ENCODE assay signal across 11 cellular contexts in genomic region chr16:10862432-10862831, GRCh38. TPM values are rescaled to one million over a fixed set of nuclear protein-coding genes. Genes with fewer than 3 reads are reported as not detected.
A peak's percentile ranks its signal among the peaks of the same experiment; 100 is the strongest.
DNase-seq lines count a peak whose midpoint lies in the region; ATAC-seq, FAIRE-seq and TF ChIP-seq lines count a peak whose summit lies in the region.
"Had no signal": no experiment of that assay in that cellular context is flagged by ENCODE, and none has a peak within 500 bp of the region (broad histone marks: within the 10 kb centered on the region; RNA-seq: fewer than 3 reads in every experiment).

No MANE protein-coding gene starts in this region.

- H2BK120ac ChIP-seq in neuronal stem cell (ENCODE audit: low read depth, low read length) = no peak overlapping the region

- DNase-seq in HepG2 (ENCODE audit: low spot score) = no peak
- peak; percentile 26 for DNase-seq in SW480 (ENCODE audit: low spot score)
- DNase-seq in right cardiac atrium = peak in 1 of 3 donors; percentile 36
- DNase-seq in aorta = peak in 1 of 2 donors; percentile 77
- no peak for DNase-seq in neuronal stem cell (ENCODE audit: low spot score)
- DNase-seq: activated naive CD4-positive, alpha-beta T cell; Caco-2 had no signal

- H3K18ac ChIP-seq in neuronal stem cell (ENCODE audit: low read length) = no peak overlapping the region

- H2BK5ac ChIP-seq in neuronal stem cell (ENCODE audit: low read length) = no peak overlapping the region

- H4K20me1 ChIP-seq in HepG2 (ENCODE audit: insufficient read depth, low read length) = no peaks in the 10 kb centered on the region

- H3K23ac ChIP-seq in neuronal stem cell (ENCODE audit: low read depth, low read length, poor library complexity) = no peak overlapping the region

- no peaks in the 10 kb centered on the region for H3K79me2 ChIP-seq in HepG2 (ENCODE audit: insufficient read depth, low read length)

- H2AK5ac ChIP-seq in neuronal stem cell (ENCODE audit: low read depth, low read length) = no peak overlapping the region

- H3K4me3 ChIP-seq in liver (ENCODE audit: low read depth in 1 of 3, low read length in 3 of 3) = no peak overlapping the region
- H3K4me3 ChIP-seq in HepG2 (replicated peaks in 1 of 3; ENCODE audit: insufficient read depth in 1 of 3, low read depth in 2 of 3, low read length in 3 of 3) = no peak overlapping the region
- no peak overlapping the region for H3K4me3 ChIP-seq in right cardiac atrium (ENCODE audit: low read length)
- H3K4me3 ChIP-seq in aorta (ENCODE audit: low read length in 2 of 2) = no peak overlapping the region
- H3K4me3 ChIP-seq in neuronal stem cell (ENCODE audit: low read length in 2 of 2) = no peak overlapping the region
- H3K4me3 ChIP-seq: Peyer's patch had no signal

- H2BK15ac ChIP-seq in neuronal stem cell (ENCODE audit: low read length) = no peak overlapping the region

- 40% methylated on average over 2 of the region's 2 CpGs for WGBS in liver
- 16% methylated on average over 2 of the region's 2 CpGs for WGBS in HepG2 (ENCODE audit: low lambda C conversion rate)
- 57% methylated on average over 2 of the region's 2 CpGs for WGBS in right cardiac atrium
- WGBS in aorta, 2 donors = 11 to 18% methylated on average over 2 of the region's 2 CpGs
- no CpG with 5 or more reads among the region's 2 CpGs for WGBS in neuronal stem cell (ENCODE audit: extremely low coverage in 2 of 2, insufficient read length in 2 of 2, insufficient replicate concordance in 1 of 2), 2 donors

- TF ChIP-seq EP300 in HepG2 (IDR thresholded peaks at IDR 0.05; ENCODE audit: low read depth in 2 of 2, low read length in 2 of 2) (no peak), HepG2 (CRISPR knock-in tag; IDR thresholded peaks at IDR 0.05; ENCODE audit: borderline replicate concordance) (no peak)

- H3K36me3 ChIP-seq in liver (ENCODE audit: control insufficient read depth in 4 of 4, insufficient read depth in 3 of 4, low read depth in 1 of 4, low read length in 3 of 4) (no peaks in the 10 kb centered on the region), HepG2 (replicated peaks in 1 of 2; ENCODE audit: control insufficient read depth in 1 of 2, insufficient read depth in 2 of 2, low read length in 2 of 2) (no peaks in the 10 kb centered on the region), aorta (ENCODE audit: control insufficient read depth in 1 of 2, insufficient read depth in 2 of 2, low read length in 1 of 2) (no peaks in the 10 kb centered on the region), neuronal stem cell (replicated peaks in 1 of 2; ENCODE audit: control insufficient read depth in 2 of 2, insufficient read depth in 2 of 2, low read length in 2 of 2) (no peaks in the 10 kb centered on the region)
- H3K36me3 ChIP-seq: Peyer's patch had no signal

- no peak for TF ChIP-seq POLR2A in HepG2 (IDR thresholded peaks at IDR 0.05; ENCODE audit: insufficient read depth in 1 of 2, low read depth in 2 of 2, low read length in 2 of 2)

- TF ChIP-seq RAD21 in liver (IDR thresholded peaks at IDR 0.05) (no peak), HepG2 (CRISPR knock-in tag; IDR thresholded peaks at IDR 0.05) (no peak)

- no peak for FAIRE-seq in HepG2 (lab: Jason Lieb, UNC)

- no peaks in the 10 kb centered on the region for H3K27me3 ChIP-seq in liver (ENCODE audit: control insufficient read depth in 4 of 4, insufficient read depth in 4 of 4, low read length in 3 of 4)
- H3K27me3 ChIP-seq in HepG2 (ENCODE audit: control insufficient read depth in 1 of 2, insufficient read depth in 2 of 2, low read length in 2 of 2) = peaks cover 0 to 3% of the 10 kb centered on the region in 2 experiments; a peak in 3 of 5 replicates
- no peaks in the 10 kb centered on the region for H3K27me3 ChIP-seq in right cardiac atrium (ENCODE audit: control insufficient read depth, insufficient read depth)
- no peaks in the 10 kb centered on the region for H3K27me3 ChIP-seq in aorta (ENCODE audit: control insufficient read depth in 1 of 2, insufficient read depth in 2 of 2, low read length in 1 of 2)
- H3K27me3 ChIP-seq in neuronal stem cell (ENCODE audit: control insufficient read depth in 3 of 3, insufficient read depth in 3 of 3, low read depth in 1 of 3, low read length in 3 of 3) = peaks cover 0 to 15% (median 0%) of the 10 kb centered on the region in 3 experiments
- H3K27me3 ChIP-seq: Peyer's patch had no signal

- POLR2A ChIA-PET in HepG2 (lab: Yijun Ruan, JAX) = no interaction called here

- H3K27ac ChIP-seq in liver (ENCODE audit: low read depth in 1 of 2, low read length in 2 of 2) = no peak overlapping the region
- no peak overlapping the region for H3K27ac ChIP-seq in HepG2 (ENCODE audit: extremely low read length, insufficient read depth, low read length)
- no peak overlapping the region for H3K27ac ChIP-seq in right cardiac atrium (ENCODE audit: low read length)
- no peak overlapping the region for H3K27ac ChIP-seq in aorta (ENCODE audit: low read depth in 1 of 2, low read length in 2 of 2)
- no peak overlapping the region for H3K27ac ChIP-seq in neuronal stem cell (replicated peaks; ENCODE audit: low read length)
- H3K27ac ChIP-seq: Peyer's patch had no signal

- H3K14ac ChIP-seq in neuronal stem cell (ENCODE audit: low read length) = no peak overlapping the region

- BruUV-seq in HepG2 (replicated peaks; lab: Mats Ljungman, UMichigan) = no TSS peak

- H3K79me1 ChIP-seq in neuronal stem cell (ENCODE audit: low read depth, low read length) = no peaks in the 10 kb centered on the region

- no peaks in the 10 kb centered on the region for H3K9me3 ChIP-seq in liver (ENCODE audit: control insufficient read depth in 4 of 4, low read length in 3 of 4)
- no peaks in the 10 kb centered on the region for H3K9me3 ChIP-seq in HepG2 (ENCODE audit: low read length)
- H3K9me3 ChIP-seq in right cardiac atrium (ENCODE audit: control insufficient read depth, low read length) = no peaks in the 10 kb centered on the region
- no peaks in the 10 kb centered on the region for H3K9me3 ChIP-seq in aorta (ENCODE audit: control insufficient read depth, low read length)
- peaks cover 0 to 2% of the 10 kb centered on the region in 2 donors for H3K9me3 ChIP-seq in neuronal stem cell (replicated peaks in 1 of 2; ENCODE audit: control insufficient read depth in 2 of 2, insufficient read depth in 1 of 2, low read depth in 1 of 2, low read length in 2 of 2)
- H3K9me3 ChIP-seq: Caco-2, Peyer's patch had no signal

- in situ Hi-C loops in HepG2 (cut with HindIII; ENCODE audit: extremely low pct_ligation_motif_present, low pct_unique_long_range_greater_than_20kb) = no loop called here

- intact Hi-C loops in HepG2 (cut with micrococcal nuclease; ENCODE audit: unreplicated experiment) (no loop called here), right cardiac atrium (cut with DNase I) (no loop called here), aorta (cut with DNase I) (no loop called here)

- CTCF ChIA-PET in HepG2 (lab: Yijun Ruan, JAX; ENCODE audit: low intra/inter-chr PET ratio, low total read pairs) = no interaction called here

- peaks cover 0 to 4% (median 0%) of the 10 kb centered on the region in 4 donors for H3K4me1 ChIP-seq in liver (ENCODE audit: control insufficient read depth in 4 of 4, insufficient read depth in 4 of 4, low read length in 3 of 4)
- H3K4me1 ChIP-seq in HepG2 (ENCODE audit: insufficient read depth, low read length) = no peaks in the 10 kb centered on the region
- H3K4me1 ChIP-seq in right cardiac atrium (ENCODE audit: control insufficient read depth, insufficient read depth, low read length) = no peaks in the 10 kb centered on the region
- H3K4me1 ChIP-seq in aorta (ENCODE audit: control insufficient read depth in 1 of 2, insufficient read depth in 2 of 2, low read length in 2 of 2) = no peaks in the 10 kb centered on the region
- H3K4me1 ChIP-seq in neuronal stem cell (ENCODE audit: control insufficient read depth in 2 of 2, insufficient read depth in 1 of 2, low read depth in 1 of 2, low read length in 2 of 2) = no peaks in the 10 kb centered on the region

- no peak for ATAC-seq in HepG2
- ATAC-seq in right cardiac atrium = peak; percentile 43 to 62
- peak; percentile 50 for ATAC-seq in aorta (ENCODE audit: low FRiP score)
- ATAC-seq in HG03469 (IDR thresholded peaks at IDR 0.05; ENCODE audit: unreplicated experiment) = no peak
- ATAC-seq in GM19463 (IDR thresholded peaks at IDR 0.05; ENCODE audit: unreplicated experiment) = no peak

- H3K9ac ChIP-seq in liver (ENCODE audit: low read depth in 1 of 2, low read length in 2 of 2) (no peak overlapping the region), HepG2 (ENCODE audit: insufficient read depth, low read depth, low read length) (no peak overlapping the region), neuronal stem cell (ENCODE audit: low read depth, low read length, poor library complexity) (no peak overlapping the region)

- H3K4me2 ChIP-seq in HepG2 (ENCODE audit: low read depth, low read length) (no peak overlapping the region), neuronal stem cell (ENCODE audit: insufficient read depth, low read length, poor library complexity, severe bottlenecking) (no peak overlapping the region)

- no peak for TF ChIP-seq CTCF in liver (IDR thresholded peaks at IDR 0.05; ENCODE audit: low read depth, low read length, missing input control)
- no peak for TF ChIP-seq CTCF in HepG2 (CRISPR knock-in tag; IDR thresholded peaks at IDR 0.05)

- no peak overlapping the region for H2BK12ac ChIP-seq in neuronal stem cell (ENCODE audit: low read length)

- H2AFZ ChIP-seq in HepG2 (ENCODE audit: low read length) (no peak overlapping the region), neuronal stem cell (ENCODE audit: low read length) (no peak overlapping the region)

- H4K91ac ChIP-seq in neuronal stem cell (ENCODE audit: low read depth, low read length, poor library complexity) = no peak overlapping the region

- no peak overlapping the region for H4K8ac ChIP-seq in neuronal stem cell (ENCODE audit: low read depth, low read length)

- no peak overlapping the region for H3K4ac ChIP-seq in neuronal stem cell (ENCODE audit: low read length)

RNA-seq across cellular contexts. Expression of gene CIITA, which starts 14.6 kb away (rescaled TPM):
- total RNA-seq in liver (1 to 10 TPM; 2.8 to 4.2 TPM), HepG2 (2016; rRNA removed; fragmentation: Illumina TruSeq; extraction: Trizol) (0.09 and 0.11 TPM in 2 replicates), right cardiac atrium (1 to 10 TPM; 5.3 to 9.1 (median 7.5) TPM), aorta (100 to 1,000 TPM in 1 of 2 donors, 10 to 100 TPM in 1; 19.6 to 104 TPM)
- polyA plus RNA-seq in liver (1 to 10 TPM; 1.6 to 1.7 TPM), HepG2 (2011; rRNA removed) (0.05 and 0.08 TPM in 2 replicates), right cardiac atrium (7.3 TPM), aorta (1 to 10 TPM; 2.0 to 2.4 TPM)
- 0.09 TPM in 1 of 2 replicates, not detected in the other for total RNA-seq in HepG2 (2016; cell fraction: cytosol; rRNA removed; fragmentation: Illumina TruSeq; extraction: Trizol; ENCODE audit: low read depth)
- total RNA-seq in HepG2 (2016; cell fraction: insoluble cytoplasmic fraction; rRNA removed; fragmentation: Illumina TruSeq; extraction: Trizol) = 0.10 and 0.13 TPM in 2 replicates
- 0.09 and 0.21 TPM in 2 replicates for total RNA-seq in HepG2 (2016; cell fraction: membrane; rRNA removed; fragmentation: Illumina TruSeq; extraction: Trizol)
- total RNA-seq in HepG2 (2016; cell fraction: nucleus; rRNA removed; fragmentation: Illumina TruSeq; extraction: Trizol) = 0.19 TPM in 1 of 2 replicates, not detected in the other
- polyA plus RNA-seq in HepG2 (2011; cell fraction: cytosol; rRNA removed) = 0.10 and 0.11 TPM in 2 replicates
- polyA plus RNA-seq in HepG2 (2011; cell fraction: nucleus; rRNA removed) = 0.28 and 0.47 TPM in 2 replicates
- polyA plus RNA-seq in HepG2 (2012) = 0.36 and 0.56 TPM in 2 replicates
- 0.11 and 0.14 TPM in 2 replicates for polyA plus RNA-seq in HepG2 (2016; cell fraction: cytosol; fragmentation: Illumina TruSeq; extraction: Trizol; ENCODE audit: low read depth)
- 0.13 TPM in 1 of 2 replicates, not detected in the other for polyA plus RNA-seq in HepG2 (2016; cell fraction: insoluble cytoplasmic fraction; fragmentation: Illumina TruSeq; extraction: Trizol; ENCODE audit: low read depth)
- 0.24 TPM in 1 of 2 replicates, not detected in the other for polyA plus RNA-seq in HepG2 (2016; cell fraction: membrane; fragmentation: Illumina TruSeq; extraction: Trizol; ENCODE audit: low read depth)
- polyA plus RNA-seq in HepG2 (2016; cell fraction: nucleus; fragmentation: Illumina TruSeq; extraction: Trizol; ENCODE audit: insufficient read depth, low read depth) = 0.15 TPM in 1 of 2 replicates, not detected in the other
- polyA minus RNA-seq in HepG2 (2011; rRNA and poly(A)+ RNA removed; ENCODE audit: low replicate concordance) = 0.06 and 1.5 TPM in 2 replicates
- 0.26 TPM in 1 of 2 replicates, not detected in the other for polyA minus RNA-seq in HepG2 (2011; cell fraction: cytosol; rRNA and poly(A)+ RNA removed)
- 0.12 and 0.26 TPM in 2 replicates for polyA minus RNA-seq in HepG2 (2011; cell fraction: nucleus; rRNA and poly(A)+ RNA removed)
- not detected for polyA plus RNA-seq in neuronal stem cell (2013, experiment 1 of 2)
- not detected for polyA plus RNA-seq in neuronal stem cell (2013, experiment 2 of 2)

RNA-seq across cellular contexts. Expression of gene TVP23A, which starts 43.8 kb away (rescaled TPM):
- total RNA-seq in liver (under 1 TPM in 1 of 2 donors, not detected in 1; 0.09 TPM), HepG2 (2016; rRNA removed; fragmentation: Illumina TruSeq; extraction: Trizol) (not detected in 2 replicates), right cardiac atrium (1 to 10 TPM; 1.9 to 3.2 (median 2.0) TPM), aorta (1 to 10 TPM in 1 of 2 donors, under 1 TPM in 1; 0.58 to 5.6 TPM)
- polyA plus RNA-seq in liver (under 1 TPM; 0.09 to 0.32 TPM), HepG2 (2011; rRNA removed) (0.01 TPM in 1 of 2 replicates, not detected in the other), right cardiac atrium (1.4 TPM), aorta (under 1 TPM in 1 of 2 donors, not detected in 1; 0.51 TPM)
- not detected in 2 replicates for total RNA-seq in HepG2 (2016; cell fraction: cytosol; rRNA removed; fragmentation: Illumina TruSeq; extraction: Trizol; ENCODE audit: low read depth)
- 0.17 TPM in 1 of 2 replicates, not detected in the other for total RNA-seq in HepG2 (2016; cell fraction: insoluble cytoplasmic fraction; rRNA removed; fragmentation: Illumina TruSeq; extraction: Trizol)
- not detected in 2 replicates for total RNA-seq in HepG2 (2016; cell fraction: membrane; rRNA removed; fragmentation: Illumina TruSeq; extraction: Trizol)
- not detected in 2 replicates for total RNA-seq in HepG2 (2016; cell fraction: nucleus; rRNA removed; fragmentation: Illumina TruSeq; extraction: Trizol)
- not detected in 2 replicates for polyA plus RNA-seq in HepG2 (2011; cell fraction: cytosol; rRNA removed)
- not detected in 2 replicates for polyA plus RNA-seq in HepG2 (2011; cell fraction: nucleus; rRNA removed)
- 0.64 TPM in 2 replicates for polyA plus RNA-seq in HepG2 (2012)
- polyA plus RNA-seq in HepG2 (2016; cell fraction: cytosol; fragmentation: Illumina TruSeq; extraction: Trizol; ENCODE audit: low read depth) = not detected in 2 replicates
- not detected in 2 replicates for polyA plus RNA-seq in HepG2 (2016; cell fraction: insoluble cytoplasmic fraction; fragmentation: Illumina TruSeq; extraction: Trizol; ENCODE audit: low read depth)
- not detected in 2 replicates for polyA plus RNA-seq in HepG2 (2016; cell fraction: membrane; fragmentation: Illumina TruSeq; extraction: Trizol; ENCODE audit: low read depth)
- polyA plus RNA-seq in HepG2 (2016; cell fraction: nucleus; fragmentation: Illumina TruSeq; extraction: Trizol; ENCODE audit: insufficient read depth, low read depth) = not detected in 2 replicates
- not detected in 2 replicates for polyA minus RNA-seq in HepG2 (2011; rRNA and poly(A)+ RNA removed; ENCODE audit: low replicate concordance)
- polyA minus RNA-seq in HepG2 (2011; cell fraction: cytosol; rRNA and poly(A)+ RNA removed) = not detected in 2 replicates
- not detected in 2 replicates for polyA minus RNA-seq in HepG2 (2011; cell fraction: nucleus; rRNA and poly(A)+ RNA removed)
- polyA plus RNA-seq in neuronal stem cell (2013, experiment 1 of 2) = 4.9 TPM
- 5.0 TPM for polyA plus RNA-seq in neuronal stem cell (2013, experiment 2 of 2)
- total RNA-seq: Caco-2 had no signal

Comparison
In these comparisons a context has a peak if more than half of its experiments do, and no peak if none do; other contexts are left out.
1. ATAC-seq: peak in right cardiac atrium (2 of 2) and aorta (single experiment); none in HepG2 (single experiment), HG03469 (single experiment) and GM19463 (single experiment).